ENCODE assay signal across 28 cellular contexts in the genomic region with DNA sequence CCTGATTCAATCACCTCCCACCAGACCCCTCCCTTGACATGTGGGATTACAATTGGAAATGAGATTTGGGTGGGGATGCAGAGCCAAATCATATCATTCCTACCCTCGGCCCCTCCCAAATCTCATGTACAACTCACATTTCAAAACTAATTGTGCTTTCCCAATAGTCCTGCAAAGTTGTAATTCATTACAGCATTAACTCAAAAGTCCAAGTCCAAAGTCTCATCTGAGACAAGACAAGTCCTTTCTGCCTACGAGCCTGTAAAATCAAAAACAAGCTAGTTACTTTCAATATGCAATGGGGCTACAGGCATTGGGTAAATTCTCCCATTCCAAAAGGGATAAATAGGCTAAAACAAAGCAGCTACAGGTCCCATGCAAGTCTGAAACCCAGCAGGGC.
"Had no signal": no experiment of that assay in that cellular context is flagged by ENCODE, and none has a peak within 500 bp of the region (broad histone marks: within the 10 kb centered on the region; RNA-seq: fewer than 3 reads in every experiment).

No MANE protein-coding gene starts in this region.

- H3K36me3 Mint-ChIP-seq: stimulated activated effector memory CD8-positive, alpha-beta T cell treated with anti-CD3 and anti-CD28 coated beads, Interleukin-12 subunit alpha, Interleukin-12 subunit beta, amount 100 ng/mL, for 72 hours; stimulated activated memory B cell treated with anti-CD40 and anti-IgM and Interleukin-4, amounts not matched to agents 10 μg/mL and 1 μg/mL and 100 μg/mL, for 72 hours; stimulated activated naive B cell treated with anti-CD40 and anti-IgM and Interleukin-4, amounts not matched to agents 10 μg/mL and 1 μg/mL and 100 μg/mL, for 72 hours; type B pancreatic cell had no signal

- H3K27ac ChIP-seq: stomach, suprapubic skin, testis, thoracic aorta, thyroid gland, tibial artery, tibial nerve, transverse colon, upper lobe of left lung, upper lobe of right lung, uterus, vagina had no signal

- H3K27me3 ChIP-seq: stomach, suprapubic skin, testis, thyroid gland, tibial artery, tibial nerve, transverse colon, upper lobe of left lung, upper lobe of right lung, uterus, vagina had no signal

- DNase-seq: stimulated activated CD4-positive, alpha-beta T cell treated with anti-CD3 and anti-CD28 coated beads, Interleukin-2, amount 100 ng/mL, for 48 hours; stimulated activated CD4-positive, alpha-beta T cell treated with anti-CD3 and anti-CD28 coated beads, Interleukin-4, amount 100 ng/mL, for 1 hour; stimulated activated CD4-positive, alpha-beta T cell treated with anti-CD3 and anti-CD28 coated beads, Interleukin-4, amount 100 ng/mL, for 24 hours; stimulated activated CD4-positive, alpha-beta T cell treated with anti-CD3 and anti-CD28 coated beads, Interleukin-4, amount 100 ng/mL, for 4 hours; stimulated activated CD8-positive, alpha-beta memory T cell treated with anti-CD3 and anti-CD28 coated beads, Interleukin-4, amount 100 ng/mL, for 48 hours; stimulated activated naive B cell treated with anti-CD40 and anti-IgM and Interleukin-4, amounts not matched to agents 10 μg/mL and 1 μg/mL and 100 μg/mL, for 72 hours; stimulated activated naive CD4-positive, alpha-beta T cell; stimulated activated naive CD4-positive, alpha-beta T cell treated with Interleukin-2 at 50 U/mL for 16 hours; stimulated activated naive CD8-positive, alpha-beta T cell treated with anti-CD3 and anti-CD28 coated beads, Interleukin-15, amount 100 ng/mL, for 72 hours; stimulated activated naive CD8-positive, alpha-beta T cell treated with anti-CD3 and anti-CD28 coated beads, Interleukin-15, Interleukin-2, amounts not matched to agents 100 U/mL and 50 U/mL, for 24 hours; stomach; substantia nigra; testis; thyroid gland; tibial artery; transverse colon; trophoblast cell; upper lobe of left lung; upper lobe of right lung; uterus had no signal

- H3K4me1 Mint-ChIP-seq: stimulated activated effector memory CD8-positive, alpha-beta T cell treated with anti-CD3 and anti-CD28 coated beads, Interleukin-12 subunit alpha, Interleukin-12 subunit beta, amount 100 ng/mL, for 72 hours; stimulated activated memory B cell treated with anti-CD40 and anti-IgM and Interleukin-4, amounts not matched to agents 10 μg/mL and 1 μg/mL and 100 μg/mL, for 72 hours; stimulated activated naive B cell treated with anti-CD40 and anti-IgM and Interleukin-4, amounts not matched to agents 10 μg/mL and 1 μg/mL and 100 μg/mL, for 72 hours; stimulated activated naive CD8-positive, alpha-beta T cell treated with anti-CD3 and anti-CD28 coated beads, Interleukin-15, amount 100 ng/mL, for 72 hours had no signal

- H3K4me3 ChIP-seq: stomach, suprapubic skin, testis, thoracic aorta, thyroid gland, tibial artery, tibial nerve, transverse colon, upper lobe of left lung, upper lobe of right lung, uterus, vagina had no signal

- H3K4me3 Mint-ChIP-seq: stimulated activated effector memory CD8-positive, alpha-beta T cell treated with anti-CD3 and anti-CD28 coated beads, Interleukin-12 subunit alpha, Interleukin-12 subunit beta, amount 100 ng/mL, for 72 hours; stimulated activated memory B cell treated with anti-CD40 and anti-IgM and Interleukin-4, amounts not matched to agents 10 μg/mL and 1 μg/mL and 100 μg/mL, for 72 hours; stimulated activated naive B cell treated with anti-CD40 and anti-IgM and Interleukin-4, amounts not matched to agents 10 μg/mL and 1 μg/mL and 100 μg/mL, for 72 hours; stimulated activated naive CD8-positive, alpha-beta T cell treated with anti-CD3 and anti-CD28 coated beads, Interleukin-15, amount 100 ng/mL, for 72 hours; stimulated activated naive CD8-positive, alpha-beta T cell treated with anti-CD3 and anti-CD28 coated beads, Interleukin-15, Interleukin-2, amounts not matched to agents 100 ng/mL and 50 ng/mL, for 24 hours; type B pancreatic cell had no signal

- H3K27me3 Mint-ChIP-seq: stimulated activated memory B cell treated with anti-CD40 and anti-IgM and Interleukin-4, amounts not matched to agents 10 μg/mL and 1 μg/mL and 100 μg/mL, for 72 hours; stimulated activated naive B cell treated with anti-CD40 and anti-IgM and Interleukin-4, amounts not matched to agents 10 μg/mL and 1 μg/mL and 100 μg/mL, for 72 hours; stimulated activated naive CD8-positive, alpha-beta T cell treated with anti-CD3 and anti-CD28 coated beads, Interleukin-15, amount 100 ng/mL, for 72 hours; stimulated activated naive CD8-positive, alpha-beta T cell treated with anti-CD3 and anti-CD28 coated beads, Interleukin-15, Interleukin-2, amounts not matched to agents 100 ng/mL and 50 ng/mL, for 24 hours; type B pancreatic cell had no signal

- ATAC-seq: stimulated activated memory B cell treated with anti-CD40 and anti-IgM and Interleukin-4, amounts not matched to agents 10 μg/mL and 1 μg/mL and 100 μg/mL, for 72 hours; stimulated activated naive CD8-positive, alpha-beta T cell treated with anti-CD3 and anti-CD28 coated beads, Interleukin-15, amount 100 ng/mL, for 72 hours; stimulated activated naive CD8-positive, alpha-beta T cell treated with anti-CD3 and anti-CD28 coated beads, Interleukin-15, Interleukin-2, amounts not matched to agents 100 U/mL and 50 U/mL, for 24 hours; upper lobe of right lung had no signal

- H3K27ac Mint-ChIP-seq: stimulated activated effector memory CD8-positive, alpha-beta T cell treated with anti-CD3 and anti-CD28 coated beads, Interleukin-12 subunit alpha, Interleukin-12 subunit beta, amount 100 ng/mL, for 72 hours; stimulated activated memory B cell treated with anti-CD40 and anti-IgM and Interleukin-4, amounts not matched to agents 10 μg/mL and 1 μg/mL and 100 μg/mL, for 72 hours; stimulated activated naive B cell treated with anti-CD40 and anti-IgM and Interleukin-4, amounts not matched to agents 10 μg/mL and 1 μg/mL and 100 μg/mL, for 72 hours; stimulated activated naive CD8-positive, alpha-beta T cell treated with anti-CD3 and anti-CD28 coated beads, Interleukin-15, amount 100 ng/mL, for 72 hours; stimulated activated naive CD8-positive, alpha-beta T cell treated with anti-CD3 and anti-CD28 coated beads, Interleukin-15, Interleukin-2, amounts not matched to agents 100 ng/mL and 50 ng/mL, for 24 hours; type B pancreatic cell had no signal

- H3K9me3 Mint-ChIP-seq: type B pancreatic cell had no signal

- H3K9me3 ChIP-seq: suprapubic skin, testis, thoracic aorta, thyroid gland, tibial artery, transverse colon, upper lobe of left lung, upper lobe of right lung, uterus, vagina had no signal

- H3K36me3 ChIP-seq: stomach, suprapubic skin, thoracic aorta, thyroid gland, tibial artery, tibial nerve, transverse colon, upper lobe of left lung, upper lobe of right lung, uterus, vagina had no signal

- H3K4me1 ChIP-seq: stomach, suprapubic skin, testis, thyroid gland, tibial artery, tibial nerve, transverse colon, upper lobe of left lung, upper lobe of right lung, uterus, vagina had no signal
